In the genomic region with DNA sequence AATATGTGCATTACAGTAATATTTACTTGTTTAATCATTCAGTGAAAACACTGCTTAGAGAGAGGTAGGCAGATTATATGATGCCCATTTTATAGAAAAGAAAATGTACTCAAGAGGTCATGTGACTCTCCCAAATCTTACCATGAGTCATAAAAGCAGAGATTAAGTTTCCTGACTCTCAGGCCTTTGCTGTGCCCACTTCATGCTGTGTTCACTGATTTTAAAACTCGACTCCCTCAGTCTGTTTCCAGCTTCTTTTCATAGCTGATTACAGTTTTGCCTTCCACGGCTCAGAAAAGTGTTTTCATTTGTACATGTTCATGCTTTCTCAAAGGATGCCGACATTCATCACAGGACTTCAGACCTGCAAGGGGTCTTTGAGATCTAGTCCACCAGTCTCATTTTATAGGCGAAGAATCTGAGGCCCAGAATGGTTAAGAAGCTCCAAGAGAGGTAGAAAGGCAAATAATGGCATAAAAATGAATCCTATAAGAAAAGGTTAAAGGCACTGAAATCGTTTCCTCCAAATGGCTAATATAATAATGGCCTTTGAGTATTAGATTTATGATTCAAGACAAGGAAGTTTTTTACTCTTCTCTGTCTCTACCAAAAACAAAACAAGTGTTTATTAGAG, we compare ENCODE assay signal across 1 cellular context.
TF ChIP-seq lines count a peak whose summit lies in the region.

No MANE protein-coding gene starts in this region.

TF ChIP-seq in H1, 55 proteins besides CTCF, POLR2A, EP300 and RAD21:
- TF ChIP-seq, protein P1, sequence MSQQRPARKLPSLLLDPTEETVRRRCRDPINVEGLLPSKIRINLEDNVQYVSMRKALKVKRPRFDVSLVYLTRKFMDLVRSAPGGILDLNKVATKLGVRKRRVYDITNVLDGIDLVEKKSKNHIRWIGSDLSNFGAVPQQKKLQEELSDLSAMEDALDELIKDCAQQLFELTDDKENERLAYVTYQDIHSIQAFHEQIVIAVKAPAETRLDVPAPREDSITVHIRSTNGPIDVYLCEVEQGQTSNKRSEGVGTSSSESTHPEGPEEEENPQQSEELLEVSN (IDR thresholded peaks at IDR 0.05), result no peak
- TF ChIP-seq BCL11A (IDR thresholded peaks at IDR 0.05; ENCODE audit: low read depth in 2 of 2, low read length in 2 of 2) (no peak), TCF12 (IDR thresholded peaks at IDR 0.05; ENCODE audit: low read depth, low read length) (no peak), POU5F1 (IDR thresholded peaks at IDR 0.05; ENCODE audit: low read depth, low read length) (no peak), JUND (IDR thresholded peaks at IDR 0.05; ENCODE audit: low read length) (no peak), CBX8 (IDR thresholded peaks at IDR 0.05; ENCODE audit: borderline replicate concordance, low read depth, low read length) (no peak), YY1 (IDR thresholded peaks at IDR 0.05; ENCODE audit: low read depth, low read length) (no peak), TAF1 (IDR thresholded peaks at IDR 0.05; ENCODE audit: low read depth, low read length) (no peak), CHD2 (IDR thresholded peaks at IDR 0.05; ENCODE audit: low read length) (no peak), RFX5 (IDR thresholded peaks at IDR 0.05; ENCODE audit: borderline replicate concordance, low read depth, low read length) (no peak), SP2 (IDR thresholded peaks at IDR 0.05; ENCODE audit: low read length) (no peak), CHD1 (IDR thresholded peaks at IDR 0.05; ENCODE audit: low read depth, low read length) (no peak), TBP (IDR thresholded peaks at IDR 0.05; ENCODE audit: low read depth, low read length) (no peak), BRCA1 (IDR thresholded peaks at IDR 0.05; ENCODE audit: low read depth, low read length) (no peak), CBX5 (IDR thresholded peaks at IDR 0.05; ENCODE audit: low read depth, low read length) (no peak), SP4 (IDR thresholded peaks at IDR 0.05; ENCODE audit: low read length) (no peak)
- TF ChIP-seq, protein P2, sequence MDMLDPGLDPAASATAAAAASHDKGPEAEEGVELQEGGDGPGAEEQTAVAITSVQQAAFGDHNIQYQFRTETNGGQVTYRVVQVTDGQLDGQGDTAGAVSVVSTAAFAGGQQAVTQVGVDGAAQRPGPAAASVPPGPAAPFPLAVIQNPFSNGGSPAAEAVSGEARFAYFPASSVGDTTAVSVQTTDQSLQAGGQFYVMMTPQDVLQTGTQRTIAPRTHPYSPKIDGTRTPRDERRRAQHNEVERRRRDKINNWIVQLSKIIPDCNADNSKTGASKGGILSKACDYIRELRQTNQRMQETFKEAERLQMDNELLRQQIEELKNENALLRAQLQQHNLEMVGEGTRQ (IDR thresholded peaks at IDR 0.05; ENCODE audit: low read length), result no peak
- TF ChIP-seq, protein P3, sequence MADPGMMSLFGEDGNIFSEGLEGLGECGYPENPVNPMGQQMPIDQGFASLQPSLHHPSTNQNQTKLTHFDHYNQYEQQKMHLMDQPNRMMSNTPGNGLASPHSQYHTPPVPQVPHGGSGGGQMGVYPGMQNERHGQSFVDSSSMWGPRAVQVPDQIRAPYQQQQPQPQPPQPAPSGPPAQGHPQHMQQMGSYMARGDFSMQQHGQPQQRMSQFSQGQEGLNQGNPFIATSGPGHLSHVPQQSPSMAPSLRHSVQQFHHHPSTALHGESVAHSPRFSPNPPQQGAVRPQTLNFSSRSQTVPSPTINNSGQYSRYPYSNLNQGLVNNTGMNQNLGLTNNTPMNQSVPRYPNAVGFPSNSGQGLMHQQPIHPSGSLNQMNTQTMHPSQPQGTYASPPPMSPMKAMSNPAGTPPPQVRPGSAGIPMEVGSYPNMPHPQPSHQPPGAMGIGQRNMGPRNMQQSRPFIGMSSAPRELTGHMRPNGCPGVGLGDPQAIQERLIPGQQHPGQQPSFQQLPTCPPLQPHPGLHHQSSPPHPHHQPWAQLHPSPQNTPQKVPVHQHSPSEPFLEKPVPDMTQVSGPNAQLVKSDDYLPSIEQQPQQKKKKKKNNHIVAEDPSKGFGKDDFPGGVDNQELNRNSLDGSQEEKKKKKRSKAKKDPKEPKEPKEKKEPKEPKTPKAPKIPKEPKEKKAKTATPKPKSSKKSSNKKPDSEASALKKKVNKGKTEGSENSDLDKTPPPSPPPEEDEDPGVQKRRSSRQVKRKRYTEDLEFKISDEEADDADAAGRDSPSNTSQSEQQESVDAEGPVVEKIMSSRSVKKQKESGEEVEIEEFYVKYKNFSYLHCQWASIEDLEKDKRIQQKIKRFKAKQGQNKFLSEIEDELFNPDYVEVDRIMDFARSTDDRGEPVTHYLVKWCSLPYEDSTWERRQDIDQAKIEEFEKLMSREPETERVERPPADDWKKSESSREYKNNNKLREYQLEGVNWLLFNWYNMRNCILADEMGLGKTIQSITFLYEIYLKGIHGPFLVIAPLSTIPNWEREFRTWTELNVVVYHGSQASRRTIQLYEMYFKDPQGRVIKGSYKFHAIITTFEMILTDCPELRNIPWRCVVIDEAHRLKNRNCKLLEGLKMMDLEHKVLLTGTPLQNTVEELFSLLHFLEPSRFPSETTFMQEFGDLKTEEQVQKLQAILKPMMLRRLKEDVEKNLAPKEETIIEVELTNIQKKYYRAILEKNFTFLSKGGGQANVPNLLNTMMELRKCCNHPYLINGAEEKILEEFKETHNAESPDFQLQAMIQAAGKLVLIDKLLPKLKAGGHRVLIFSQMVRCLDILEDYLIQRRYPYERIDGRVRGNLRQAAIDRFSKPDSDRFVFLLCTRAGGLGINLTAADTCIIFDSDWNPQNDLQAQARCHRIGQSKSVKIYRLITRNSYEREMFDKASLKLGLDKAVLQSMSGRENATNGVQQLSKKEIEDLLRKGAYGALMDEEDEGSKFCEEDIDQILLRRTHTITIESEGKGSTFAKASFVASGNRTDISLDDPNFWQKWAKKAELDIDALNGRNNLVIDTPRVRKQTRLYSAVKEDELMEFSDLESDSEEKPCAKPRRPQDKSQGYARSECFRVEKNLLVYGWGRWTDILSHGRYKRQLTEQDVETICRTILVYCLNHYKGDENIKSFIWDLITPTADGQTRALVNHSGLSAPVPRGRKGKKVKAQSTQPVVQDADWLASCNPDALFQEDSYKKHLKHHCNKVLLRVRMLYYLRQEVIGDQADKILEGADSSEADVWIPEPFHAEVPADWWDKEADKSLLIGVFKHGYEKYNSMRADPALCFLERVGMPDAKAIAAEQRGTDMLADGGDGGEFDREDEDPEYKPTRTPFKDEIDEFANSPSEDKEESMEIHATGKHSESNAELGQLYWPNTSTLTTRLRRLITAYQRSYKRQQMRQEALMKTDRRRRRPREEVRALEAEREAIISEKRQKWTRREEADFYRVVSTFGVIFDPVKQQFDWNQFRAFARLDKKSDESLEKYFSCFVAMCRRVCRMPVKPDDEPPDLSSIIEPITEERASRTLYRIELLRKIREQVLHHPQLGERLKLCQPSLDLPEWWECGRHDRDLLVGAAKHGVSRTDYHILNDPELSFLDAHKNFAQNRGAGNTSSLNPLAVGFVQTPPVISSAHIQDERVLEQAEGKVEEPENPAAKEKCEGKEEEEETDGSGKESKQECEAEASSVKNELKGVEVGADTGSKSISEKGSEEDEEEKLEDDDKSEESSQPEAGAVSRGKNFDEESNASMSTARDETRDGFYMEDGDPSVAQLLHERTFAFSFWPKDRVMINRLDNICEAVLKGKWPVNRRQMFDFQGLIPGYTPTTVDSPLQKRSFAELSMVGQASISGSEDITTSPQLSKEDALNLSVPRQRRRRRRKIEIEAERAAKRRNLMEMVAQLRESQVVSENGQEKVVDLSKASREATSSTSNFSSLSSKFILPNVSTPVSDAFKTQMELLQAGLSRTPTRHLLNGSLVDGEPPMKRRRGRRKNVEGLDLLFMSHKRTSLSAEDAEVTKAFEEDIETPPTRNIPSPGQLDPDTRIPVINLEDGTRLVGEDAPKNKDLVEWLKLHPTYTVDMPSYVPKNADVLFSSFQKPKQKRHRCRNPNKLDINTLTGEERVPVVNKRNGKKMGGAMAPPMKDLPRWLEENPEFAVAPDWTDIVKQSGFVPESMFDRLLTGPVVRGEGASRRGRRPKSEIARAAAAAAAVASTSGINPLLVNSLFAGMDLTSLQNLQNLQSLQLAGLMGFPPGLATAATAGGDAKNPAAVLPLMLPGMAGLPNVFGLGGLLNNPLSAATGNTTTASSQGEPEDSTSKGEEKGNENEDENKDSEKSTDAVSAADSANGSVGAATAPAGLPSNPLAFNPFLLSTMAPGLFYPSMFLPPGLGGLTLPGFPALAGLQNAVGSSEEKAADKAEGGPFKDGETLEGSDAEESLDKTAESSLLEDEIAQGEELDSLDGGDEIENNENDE (IDR thresholded peaks at IDR 0.05; ENCODE audit: insufficient replicate concordance, low read length), result no peak
TF ChIP-seq in H1: peak in this region for 0.
